9 cellular contexts compared by ENCODE assay signal in the genomic region with DNA sequence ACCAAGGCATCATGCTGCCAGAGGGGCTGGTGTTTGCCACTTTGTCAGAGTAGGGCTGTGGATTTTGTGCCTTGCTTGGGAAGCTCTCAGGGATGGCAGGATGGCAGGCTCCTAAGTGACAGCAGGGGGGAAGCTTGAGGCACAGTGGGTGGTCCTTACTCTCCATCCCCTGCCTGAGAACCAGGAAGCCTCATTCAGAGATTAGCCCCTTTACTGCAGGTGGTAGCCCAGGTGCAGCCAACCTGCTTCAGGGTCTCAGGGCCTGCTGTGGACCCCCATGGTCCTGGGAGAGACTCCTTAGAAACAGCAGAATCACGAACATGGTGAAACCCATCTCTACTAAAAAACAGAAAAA. TPM values are rescaled to one million over a fixed set of nuclear protein-coding genes. Genes with fewer than 3 reads are reported as not detected.
A peak's percentile ranks its signal among the peaks of the same experiment; 100 is the strongest.
DNase-seq lines count a peak whose midpoint lies in the region; ATAC-seq and TF ChIP-seq lines count a peak whose summit lies in the region.
"Had no signal": no experiment of that assay in that cellular context is flagged by ENCODE, and none has a peak within 500 bp of the region (broad histone marks: within the 10 kb centered on the region; RNA-seq: fewer than 3 reads in every experiment).

No MANE protein-coding gene starts in this region.

- H3K4me1 Mint-ChIP-seq in GM23338 (peaks cover 48% of the 10 kb centered on the region), endodermal cell (peaks cover 53% of the 10 kb centered on the region)

- H3K27ac ChIP-seq in GM23338 (ENCODE audit: low read depth) (no peak overlapping the region), PC-3 (ENCODE audit: low read length) (peak overlapping the region; percentile 45), endodermal cell (ENCODE audit: low read depth, low read length) (peak overlapping the region; percentile 34), prostate gland (peak overlapping the region; percentile 17 to 56)

- H3K36me3 Mint-ChIP-seq in GM23338 (ENCODE audit: low read depth), result peaks cover 26% of the 10 kb centered on the region
- H3K36me3 Mint-ChIP-seq in endodermal cell (ENCODE audit: low read depth), result peaks cover 24% of the 10 kb centered on the region

- peak; percentile 45; the same call in 2 of the 3 replicates for ATAC-seq in GM23338
- ATAC-seq in PC-3, result no peak

- H3K9me3 Mint-ChIP-seq in GM23338 (no peaks in the 10 kb centered on the region; the same call in 2 of the 3 replicates), endodermal cell (no peaks in the 10 kb centered on the region)

- H3K4me3 ChIP-seq in GM23338 (no peak overlapping the region), PC-3 (ENCODE audit: low read length) (no peak overlapping the region), endodermal cell (ENCODE audit: low read length) (no peak overlapping the region), prostate gland (no peak overlapping the region)

- peak overlapping the region; percentile 51 for H3K4me2 ChIP-seq in GM23338
- no peak overlapping the region for H3K4me2 ChIP-seq in PC-3 (ENCODE audit: low read length)

- H3K27me3 Mint-ChIP-seq in GM23338 (ENCODE audit: insufficient read depth, low read depth, poor library complexity) (peaks cover 14% of the 10 kb centered on the region), endodermal cell (ENCODE audit: insufficient read depth) (no peaks in the 10 kb centered on the region)

- TF ChIP-seq POLR2A in prostate gland (IDR thresholded peaks at IDR 0.05), result no peak

- H4K20me1 ChIP-seq in GM23338 (replicated peaks; ENCODE audit: insufficient read depth), result peaks cover 9% of the 10 kb centered on the region
- no peaks in the 10 kb centered on the region for H4K20me1 ChIP-seq in PC-3 (ENCODE audit: low read length)

- H3K9me3 ChIP-seq in PC-3 (ENCODE audit: low read length), result no peaks in the 10 kb centered on the region
- H3K9me3 ChIP-seq in endodermal cell (ENCODE audit: control insufficient read depth, low read length), result no peaks in the 10 kb centered on the region
- no peaks in the 10 kb centered on the region for H3K9me3 ChIP-seq in prostate gland

- CTCF ChIA-PET in PC-3 (lab: Charles Lee), result no interaction called here

- no peak overlapping the region; the same call in 1 of the 2 replicates for H3K27ac Mint-ChIP-seq in GM23338
- peak overlapping the region; percentile 89 for H3K27ac Mint-ChIP-seq in endodermal cell

- H3K4me3 Mint-ChIP-seq in GM23338 (peak overlapping the region; percentile 18; the same call in 1 of the 3 replicates), endodermal cell (no peak overlapping the region)

- H3K9ac ChIP-seq in PC-3 (ENCODE audit: low read length), result no peak overlapping the region
- H3K9ac ChIP-seq in endodermal cell (ENCODE audit: extremely low read depth, low read length, poor library complexity, severe bottlenecking), result peak overlapping the region; percentile 2

- intact Hi-C loops in PC-3 (cut with micrococcal nuclease) (no loop called here), prostate gland (cut with DNase I) (no loop called here)

- DNase-seq in GM23338 (ENCODE audit: low spot score) (peak; percentile 53), PC-3 (no peak), endodermal cell (no peak), prostate gland (ENCODE audit: low spot score) (no peak), cerebellar cortex (ENCODE audit: low spot score) (no peak), iPS-NIHi11 (ENCODE audit: low spot score) (no peak), NCI-H2081 treated with DMSO at 0.1 percent for 48 hours (lab: John Stamatoyannopoulos, UW) (no peak)
- DNase-seq: RPMI8226; stimulated activated CD4-positive, alpha-beta T cell treated with anti-CD3 and anti-CD28 coated beads, Interleukin-4, amount 100 ng/mL, for 1 hour had no signal

- H3K79me2 ChIP-seq in GM23338 (replicated peaks; ENCODE audit: insufficient read depth), result peaks cover 18% of the 10 kb centered on the region
- H3K79me2 ChIP-seq in PC-3 (ENCODE audit: low read length), result peaks cover 31% of the 10 kb centered on the region

- H3K36me3 ChIP-seq in GM23338 (ENCODE audit: insufficient read depth) (0 out of 2 replicates have a peak, but pooled peaks cover 5% of the 10 kb centered on the region), PC-3 (ENCODE audit: low read depth, low read length) (peaks cover 16% of the 10 kb centered on the region; the same call in 1 of the 2 replicates), endodermal cell (ENCODE audit: control insufficient read depth, insufficient read depth, low read length) (peaks cover under 1% of the 10 kb centered on the region), prostate gland (no peaks in the 10 kb centered on the region)

- H3K9me2 ChIP-seq in GM23338 (ENCODE audit: insufficient read depth) (no peaks in the 10 kb centered on the region), PC-3 (replicated peaks; ENCODE audit: low read length) (no peaks in the 10 kb centered on the region)

- H3F3A ChIP-seq in GM23338 (replicated peaks; ENCODE audit: low read depth), result 0 out of 2 replicates have a peak, but pooled peaks cover 5% of the 10 kb centered on the region
- H3F3A ChIP-seq in PC-3 (ENCODE audit: low read length, unreplicated experiment), result no peaks in the 10 kb centered on the region

- H2AFZ ChIP-seq in GM23338 (no peak overlapping the region), PC-3 (ENCODE audit: low read length) (no peak overlapping the region)

- POLR2A ChIA-PET in PC-3 (lab: Charles Lee; ENCODE audit: unreplicated experiment), result no interaction called here

- WGBS in endodermal cell (ENCODE audit: insufficient coverage in 1 of 2, insufficient read length in 1 of 2), 2 experiments, result 44 to 57% methylated on average over 1 of the region's 1 CpG
- 82% methylated on average over 1 of the region's 1 CpG for WGBS in prostate gland

- no peak for TF ChIP-seq CTCF in GM23338 (conservative IDR thresholded peaks at IDR 0.05; ENCODE audit: low read depth in 2 of 2)
- no peak for TF ChIP-seq CTCF in PC-3 (conservative IDR thresholded peaks at IDR 0.05; ENCODE audit: low read depth, low read length)
- no peak for TF ChIP-seq CTCF in endodermal cell (conservative IDR thresholded peaks at IDR 0.05)
- no peak for TF ChIP-seq CTCF in prostate gland (IDR thresholded peaks at IDR 0.05)

- H3K4me1 ChIP-seq in GM23338 (ENCODE audit: insufficient read depth), result peaks cover 24% of the 10 kb centered on the region
- H3K4me1 ChIP-seq in PC-3 (ENCODE audit: insufficient read depth, low read length), result peaks cover 24% of the 10 kb centered on the region
- peaks cover 33% of the 10 kb centered on the region for H3K4me1 ChIP-seq in endodermal cell (ENCODE audit: control insufficient read depth, insufficient read depth, low read length)
- no peaks in the 10 kb centered on the region for H3K4me1 ChIP-seq in prostate gland (replicated peaks)

- BruUV-seq in PC-3 (replicated peaks; lab: Mats Ljungman, UMichigan), result no TSS peak

- H3K27me3 ChIP-seq in GM23338 (ENCODE audit: insufficient read depth), result no peaks in the 10 kb centered on the region
- H3K27me3 ChIP-seq in PC-3 (ENCODE audit: low read length), result no peaks in the 10 kb centered on the region
- H3K27me3 ChIP-seq in endodermal cell (ENCODE audit: control insufficient read depth, insufficient read depth, low read length, poor library complexity, severe bottlenecking), result no peaks in the 10 kb centered on the region
- no peaks in the 10 kb centered on the region for H3K27me3 ChIP-seq in prostate gland (replicated peaks; ENCODE audit: insufficient read depth)

TF ChIP-seq in GM23338, 12 proteins besides CTCF, POLR2A, EP300 and RAD21 (continues in another document):
- TF ChIP-seq, protein P1, sequence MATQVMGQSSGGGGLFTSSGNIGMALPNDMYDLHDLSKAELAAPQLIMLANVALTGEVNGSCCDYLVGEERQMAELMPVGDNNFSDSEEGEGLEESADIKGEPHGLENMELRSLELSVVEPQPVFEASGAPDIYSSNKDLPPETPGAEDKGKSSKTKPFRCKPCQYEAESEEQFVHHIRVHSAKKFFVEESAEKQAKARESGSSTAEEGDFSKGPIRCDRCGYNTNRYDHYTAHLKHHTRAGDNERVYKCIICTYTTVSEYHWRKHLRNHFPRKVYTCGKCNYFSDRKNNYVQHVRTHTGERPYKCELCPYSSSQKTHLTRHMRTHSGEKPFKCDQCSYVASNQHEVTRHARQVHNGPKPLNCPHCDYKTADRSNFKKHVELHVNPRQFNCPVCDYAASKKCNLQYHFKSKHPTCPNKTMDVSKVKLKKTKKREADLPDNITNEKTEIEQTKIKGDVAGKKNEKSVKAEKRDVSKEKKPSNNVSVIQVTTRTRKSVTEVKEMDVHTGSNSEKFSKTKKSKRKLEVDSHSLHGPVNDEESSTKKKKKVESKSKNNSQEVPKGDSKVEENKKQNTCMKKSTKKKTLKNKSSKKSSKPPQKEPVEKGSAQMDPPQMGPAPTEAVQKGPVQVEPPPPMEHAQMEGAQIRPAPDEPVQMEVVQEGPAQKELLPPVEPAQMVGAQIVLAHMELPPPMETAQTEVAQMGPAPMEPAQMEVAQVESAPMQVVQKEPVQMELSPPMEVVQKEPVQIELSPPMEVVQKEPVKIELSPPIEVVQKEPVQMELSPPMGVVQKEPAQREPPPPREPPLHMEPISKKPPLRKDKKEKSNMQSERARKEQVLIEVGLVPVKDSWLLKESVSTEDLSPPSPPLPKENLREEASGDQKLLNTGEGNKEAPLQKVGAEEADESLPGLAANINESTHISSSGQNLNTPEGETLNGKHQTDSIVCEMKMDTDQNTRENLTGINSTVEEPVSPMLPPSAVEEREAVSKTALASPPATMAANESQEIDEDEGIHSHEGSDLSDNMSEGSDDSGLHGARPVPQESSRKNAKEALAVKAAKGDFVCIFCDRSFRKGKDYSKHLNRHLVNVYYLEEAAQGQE (IDR thresholded peaks at IDR 0.05; ENCODE audit: unreplicated experiment), result no peak

RNA-seq across cellular contexts. Expression of gene ST3GAL4, which starts 8.9 kb away (rescaled TPM):
- total RNA-seq in GM23338 (2014; rRNA removed; shearing (Covaris generic)), result 16.6 and 28.0 TPM in 2 replicates
- polyA plus RNA-seq in GM23338 (2016; fragmentation: Nextera tagmentation; extraction: Ambion mirVana), result 10.1 and 10.8 TPM in 2 replicates
- total RNA-seq in PC-3 (2014; rRNA removed), result 126 and 148 TPM in 2 replicates
- 10 to 100 TPM; 16.5 to 21.5 TPM for total RNA-seq in endodermal cell
- 15.6 TPM for polyA plus RNA-seq in endodermal cell (2013, experiment 1 of 2)
- polyA plus RNA-seq in endodermal cell (2013, experiment 2 of 2), result 13.3 TPM
- 100 to 1,000 TPM in 1 of 2 donors, 10 to 100 TPM in 1; 29.2 to 192 TPM for total RNA-seq in prostate gland

RNA-seq across cellular contexts. Expression of gene DCPS, which starts 42.7 kb away (rescaled TPM):
- total RNA-seq in GM23338 (2014; rRNA removed; shearing (Covaris generic)), result 26.8 and 28.5 TPM in 2 replicates
- 41.1 and 46.4 TPM in 2 replicates for polyA plus RNA-seq in GM23338 (2016; fragmentation: Nextera tagmentation; extraction: Ambion mirVana)
- total RNA-seq in PC-3 (2014; rRNA removed) (52.6 and 55.1 TPM in 2 replicates), endodermal cell (10 to 100 TPM; 19.0 to 22.6 TPM), prostate gland (10 to 100 TPM; 12.6 to 17.5 TPM)
- 20.5 TPM for polyA plus RNA-seq in endodermal cell (2013, experiment 1 of 2)
- polyA plus RNA-seq in endodermal cell (2013, experiment 2 of 2), result 19.2 TPM
